Comparison of ENCODE assay signal across 15 cellular contexts in genomic region chr14:85566603-85567002, GRCh38. TPM values are rescaled to one million over a fixed set of nuclear protein-coding genes. Genes with fewer than 3 reads are reported as not detected.
DNase-seq lines count a peak whose midpoint lies in the region; ATAC-seq and TF ChIP-seq lines count a peak whose summit lies in the region.
"Had no signal": no experiment of that assay in that cellular context is flagged by ENCODE, and none has a peak within 500 bp of the region (broad histone marks: within the 10 kb centered on the region; RNA-seq: fewer than 3 reads in every experiment).

No MANE protein-coding gene starts in this region.

- no peaks in the 10 kb centered on the region for H3K9me2 ChIP-seq in SK-N-SH
- H3K9me2 ChIP-seq in PC-9 (ENCODE audit: insufficient read depth) = no peaks in the 10 kb centered on the region

- H2AFZ ChIP-seq in SK-N-SH (ENCODE audit: low read depth) (no peak overlapping the region), PC-9 (no peak overlapping the region)

- POLR2A ChIA-PET in SK-N-SH (lab: Yijun Ruan, JAX) (no interaction called here), PC-9 (lab: Charles Lee; ENCODE audit: unreplicated experiment) (no interaction called here)

- CTCF ChIA-PET in SK-N-SH (lab: Yijun Ruan, JAX) = no interaction called here
- CTCF ChIA-PET in PC-9 (lab: Charles Lee) = no interaction called here

- TF ChIP-seq CTCF in SK-N-SH (IDR thresholded peaks at IDR 0.05) (no peak), fibroblast of mammary gland (conservative IDR thresholded peaks at IDR 0.05; ENCODE audit: control insufficient read depth, insufficient read depth, low read depth, low read length) (no peak), PC-9 (conservative IDR thresholded peaks at IDR 0.05) (no peak)

- WGBS in SK-N-SH (ENCODE audit: low lambda C conversion rate) = 4% methylated on average over 3 of the region's 4 CpGs

- H3K9me3 ChIP-seq in SK-N-SH (no peaks in the 10 kb centered on the region), PC-9 (ENCODE audit: insufficient read depth, low read depth) (no peaks in the 10 kb centered on the region)
- H3K9me3 ChIP-seq: left lung, ovary had no signal

- H3K4me3 ChIP-seq in SK-N-SH (ENCODE audit: low read depth in 2 of 2, low read length in 1 of 2) (no peak overlapping the region), fibroblast of mammary gland (ENCODE audit: control insufficient read depth, low read depth, low read length) (no peak overlapping the region), skeletal muscle cell (ENCODE audit: low read depth, low read length) (no peak overlapping the region), PC-9 (no peak overlapping the region)
- H3K4me3 ChIP-seq: left lung, ovary had no signal

- TF ChIP-seq EP300 in SK-N-SH (IDR thresholded peaks at IDR 0.05; ENCODE audit: borderline replicate concordance in 1 of 2, low read depth in 1 of 2, low read length in 1 of 2) = peak in 1 of 2 experiments; percentile 61; a peak in 1 of 4 replicates

- no peaks in the 10 kb centered on the region for H4K20me1 ChIP-seq in SK-N-SH (ENCODE audit: insufficient read depth)
- H4K20me1 ChIP-seq in PC-9 (ENCODE audit: insufficient read depth) = no peaks in the 10 kb centered on the region

- BruUV-seq in PC-9 (replicated peaks; lab: Mats Ljungman, UMichigan) = no TSS peak

- H3K4me2 ChIP-seq in SK-N-SH (peak overlapping the region; percentile 38), PC-9 (no peak overlapping the region)

- TF ChIP-seq RAD21 in SK-N-SH (IDR thresholded peaks at IDR 0.05; ENCODE audit: low read length) = no peak

- intact Hi-C loops in PC-9 (cut with micrococcal nuclease; ENCODE audit: unreplicated experiment) = loop anchor here (2.0 kb wide), 1 partner anchor 20 kb away; no protein-coding TSS in a partner anchor

- H3K4me1 ChIP-seq in SK-N-SH (ENCODE audit: control insufficient read depth in 1 of 2, insufficient read depth in 2 of 2, low read depth in 1 of 2, low read length in 1 of 2) (peaks cover 0 to 33% of the 10 kb centered on the region in 2 experiments; a peak in 3 of 4 replicates), PC-9 (replicated peaks; ENCODE audit: insufficient read depth) (no peaks in the 10 kb centered on the region)
- H3K4me1 ChIP-seq: left lung had no signal

- ATAC-seq in GM21360 (IDR thresholded peaks at IDR 0.05; ENCODE audit: unreplicated experiment) = no peak
- ATAC-seq: left lung; stimulated activated memory B cell treated with anti-CD40 and anti-IgM and Interleukin-4, amounts not matched to agents 10 μg/mL and 1 μg/mL and 100 μg/mL, for 72 hours had no signal

- DNase-seq in GM04504 (ENCODE audit: low read depth) (peak; percentile 69), SK-N-SH (no peak), fibroblast of mammary gland (ENCODE audit: low read depth) (peak; percentile 88), skeletal muscle cell (ENCODE audit: low read depth) (peak; percentile 49), DMS79 (lab: John Stamatoyannopoulos, UW) (no peak), PC-9 (no peak)
- DNase-seq in activated CD4-positive, CD25-positive, alpha-beta regulatory T cell (lab: John Stamatoyannopoulos, UW) = no peak
- DNase-seq: activated CD4-positive, alpha-beta T cell treated with anti-CD3 and anti-CD28 coated beads for 48 hours; glutamatergic neuron; left lung; NCI-H1417; NCI-H748 treated with DMSO at 0.1 percent for 48 hours; ovary had no signal

- H3K27me3 ChIP-seq in SK-N-SH (ENCODE audit: insufficient read depth) (no peaks in the 10 kb centered on the region), PC-9 (ENCODE audit: insufficient read depth, low read depth) (no peaks in the 10 kb centered on the region)
- H3K27me3 ChIP-seq: left lung, ovary had no signal

- H3F3A ChIP-seq in SK-N-SH (replicated peaks; ENCODE audit: insufficient read depth) (peaks cover 30% of the 10 kb centered on the region), PC-9 (ENCODE audit: insufficient read depth, low read depth) (no peaks in the 10 kb centered on the region)

- H3K36me3 ChIP-seq in SK-N-SH (replicated peaks in 1 of 2; ENCODE audit: control insufficient read depth in 1 of 2, insufficient read depth in 2 of 2, low read length in 1 of 2) = peaks cover 0 to under 1% of the 10 kb centered on the region in 2 experiments
- no peaks in the 10 kb centered on the region for H3K36me3 ChIP-seq in PC-9 (ENCODE audit: low read depth)
- H3K36me3 ChIP-seq: left lung, ovary had no signal

- peak overlapping the region in 1 of 2 experiments; percentile 83; a peak in 2 of 4 replicates for H3K27ac ChIP-seq in SK-N-SH (ENCODE audit: low read depth in 2 of 2, low read length in 1 of 2)
- H3K27ac ChIP-seq in PC-9 = no peak overlapping the region
- H3K27ac ChIP-seq: left lung, ovary had no signal

- H3K79me2 ChIP-seq in SK-N-SH (ENCODE audit: insufficient read depth) (peaks cover 10% of the 10 kb centered on the region; the same call in 1 of the 2 replicates), PC-9 (ENCODE audit: low read depth) (no peaks in the 10 kb centered on the region)

- peak overlapping the region; percentile 28 for H3K9ac ChIP-seq in SK-N-SH

TF ChIP-seq in SK-N-SH, 30 proteins besides CTCF, POLR2A, EP300 and RAD21:
- TF ChIP-seq SIN3A (IDR thresholded peaks at IDR 0.05; ENCODE audit: borderline replicate concordance, low read depth, low read length) = no peak
- no peak for TF ChIP-seq MAX (IDR thresholded peaks at IDR 0.05; ENCODE audit: low read depth)
- peak; percentile 49; the same call in 1 of the 2 replicates for TF ChIP-seq PBX3 (IDR thresholded peaks at IDR 0.05)
- TF ChIP-seq JUND (IDR thresholded peaks at IDR 0.05) = peak; percentile 83
- TF ChIP-seq TEAD4 (IDR thresholded peaks at IDR 0.05; ENCODE audit: borderline replicate concordance, insufficient read depth) = peak; percentile 71; the same call in 1 of the 2 replicates
- peak; percentile 50; the same call in 1 of the 2 replicates for TF ChIP-seq POLR2AphosphoS5 (IDR thresholded peaks at IDR 0.05; ENCODE audit: low read depth, low read length)
- peak; percentile 33; the same call in 1 of the 2 replicates for TF ChIP-seq MEF2A (IDR thresholded peaks at IDR 0.05; ENCODE audit: borderline replicate concordance, low read depth)
- TF ChIP-seq FOSL2 (IDR thresholded peaks at IDR 0.05; ENCODE audit: borderline replicate concordance, low read depth) = peak; percentile 94
- TF ChIP-seq TCF12 (IDR thresholded peaks at IDR 0.05) = peak; percentile 81
- TF ChIP-seq IRF3 (IDR thresholded peaks at IDR 0.05; ENCODE audit: low read depth, low read length) = no peak
- TF ChIP-seq NFIC (IDR thresholded peaks at IDR 0.05; ENCODE audit: borderline replicate concordance) = peak; percentile 61; the same call in 1 of the 2 replicates
- TF ChIP-seq FOXJ3 (CRISPR knock-in tag; IDR thresholded peaks at IDR 0.05) = no peak

RNA-seq across cellular contexts. Expression of gene FLRT2, which starts 36.7 kb away (rescaled TPM):
- polyA plus RNA-seq in SK-N-SH (2012; rRNA removed) = 10.8 and 14.1 TPM in 2 replicates
- polyA plus RNA-seq in SK-N-SH (2012; cell fraction: cytosol; rRNA removed) = 5.9 and 7.3 TPM in 2 replicates
- polyA plus RNA-seq in SK-N-SH (2012; cell fraction: nucleus; rRNA removed) = 23.0 and 43.1 TPM in 2 replicates
- 2.1 and 2.2 TPM in 2 replicates for total RNA-seq in PC-9 (2021)

Comparison
In these comparisons a context has a peak if more than half of its experiments do, and no peak if none do; other contexts are left out.
1. DNase-seq: peak in GM04504 (single experiment), fibroblast of mammary gland (single experiment) and skeletal muscle cell (single experiment); none in SK-N-SH (single experiment), activated CD4-positive, CD25-positive, alpha-beta regulatory T cell (0 of 4), DMS79 (single experiment) and PC-9 (0 of 2).